In the genomic region with DNA sequence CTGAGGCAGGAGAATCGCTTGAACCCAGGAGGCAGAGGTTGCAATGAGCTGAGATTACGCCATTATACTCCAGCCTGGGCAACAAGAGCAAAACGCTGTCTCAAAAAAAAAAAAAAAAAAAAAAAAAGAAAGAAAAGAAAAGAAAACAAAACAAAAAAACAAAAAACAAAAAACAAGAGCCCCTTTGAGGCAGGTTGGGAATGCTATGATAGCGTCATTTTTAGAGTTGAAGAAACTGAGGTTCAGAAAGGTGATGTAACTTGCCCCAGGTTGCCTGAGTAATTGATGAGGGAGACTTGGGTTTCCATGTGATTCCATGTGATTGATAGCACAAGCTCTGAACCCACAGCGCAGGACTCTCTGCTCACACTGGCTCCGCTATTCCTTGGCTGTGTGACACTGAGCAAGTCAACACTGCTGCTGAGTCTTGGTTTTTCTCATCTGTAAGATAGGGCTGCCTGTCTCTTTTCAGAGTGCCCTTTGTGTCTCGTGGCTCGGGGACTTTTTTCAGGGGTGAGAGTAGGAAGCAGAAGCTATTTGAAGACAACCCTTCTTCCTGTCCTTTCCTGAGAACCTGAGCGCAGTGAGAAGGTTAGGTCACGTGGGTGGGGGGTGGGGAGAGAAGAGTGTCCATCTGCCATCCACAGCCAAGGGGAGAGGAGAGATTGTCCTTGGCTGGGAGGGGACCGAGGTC, we compare ENCODE assay signal across 12 cellular contexts. TPM values are rescaled to one million over a fixed set of nuclear protein-coding genes. Genes with fewer than 3 reads are reported as not detected.
DNase-seq lines count a peak whose midpoint lies in the region; ATAC-seq lines count a peak whose summit lies in the region.
"Had no signal": no experiment of that assay in that cellular context is flagged by ENCODE, and none has a peak within 500 bp of the region (broad histone marks: within the 10 kb centered on the region; RNA-seq: fewer than 3 reads in every experiment).

No MANE protein-coding gene starts in this region.

- no peaks in the 10 kb centered on the region for H3K36me3 Mint-ChIP-seq in activated T-cell treated with anti-CD3 and anti-CD28 coated beads, Interleukin-2, amount 50 U/mL, for 72 hours (ENCODE audit: insufficient read depth in 2 of 2)
- H3K36me3 Mint-ChIP-seq in T-helper 2 cell treated with Interferon-gamma antibody and Interleukin-4, amounts not matched to agents 5 μg/mL and 100 μg/mL, for 36 hours (ENCODE audit: low read depth): no peaks in the 10 kb centered on the region
- no peaks in the 10 kb centered on the region for H3K36me3 Mint-ChIP-seq in stimulated activated effector memory CD8-positive, alpha-beta T cell treated with anti-CD3 and anti-CD28 coated beads, Interleukin-12 subunit alpha, Interleukin-12 subunit beta, amount 100 ng/mL, for 72 hours
- H3K36me3 Mint-ChIP-seq: mesothelial cell of epicardium had no signal

- peaks cover 80% of the 10 kb centered on the region for H3K4me1 Mint-ChIP-seq in activated T-cell treated with anti-CD3 and anti-CD28 coated beads, Interleukin-2, amount 50 U/mL, for 72 hours (ENCODE audit: low read depth)
- H3K4me1 Mint-ChIP-seq in T-helper 2 cell treated with Interferon-gamma antibody and Interleukin-4, amounts not matched to agents 5 μg/mL and 100 μg/mL, for 36 hours (ENCODE audit: low read depth): peaks cover 35% of the 10 kb centered on the region
- H3K4me1 Mint-ChIP-seq in stimulated activated effector memory CD8-positive, alpha-beta T cell treated with anti-CD3 and anti-CD28 coated beads, Interleukin-12 subunit alpha, Interleukin-12 subunit beta, amount 100 ng/mL, for 72 hours: peaks cover 63% of the 10 kb centered on the region

- H3K27ac Mint-ChIP-seq in activated T-cell treated with anti-CD3 and anti-CD28 coated beads, Interleukin-2, amount 50 U/mL, for 72 hours: no peak overlapping the region
- peak overlapping the region; percentile 27 for H3K27ac Mint-ChIP-seq in T-helper 2 cell treated with Interferon-gamma antibody and Interleukin-4, amounts not matched to agents 5 μg/mL and 100 μg/mL, for 36 hours
- H3K27ac Mint-ChIP-seq in stimulated activated effector memory CD8-positive, alpha-beta T cell treated with anti-CD3 and anti-CD28 coated beads, Interleukin-12 subunit alpha, Interleukin-12 subunit beta, amount 100 ng/mL, for 72 hours: peak overlapping the region; percentile 63
- H3K27ac Mint-ChIP-seq: mesothelial cell of epicardium had no signal

- peak; percentile 31 to 33 for ATAC-seq in activated T-cell treated with anti-CD3 and anti-CD28 coated beads, Interleukin-2, amount 50 U/mL, for 72 hours (replicated peaks in 1 of 2)
- peak; percentile 23 for ATAC-seq in HG02798 (IDR thresholded peaks at IDR 0.05; ENCODE audit: poor library complexity, unreplicated experiment)
- peak; percentile 42 for ATAC-seq in stimulated activated effector memory CD8-positive, alpha-beta T cell treated with anti-CD3 and anti-CD28 coated beads, Interleukin-12 subunit alpha, Interleukin-12 subunit beta, amount 100 ng/mL, for 72 hours
- no peak for ATAC-seq in GM21737 (IDR thresholded peaks at IDR 0.05; ENCODE audit: unreplicated experiment)

- no peak for DNase-seq in activated T-cell treated with anti-CD3 and anti-CD28 coated beads, Interleukin-2, amount 50 U/mL, for 72 hours
- no peak for DNase-seq in activated T-cell treated with anti-CD3 and anti-CD28 coated beads, Interleukin-2, amount 50 U/mL, for 1 hour
- no peak for DNase-seq in T-helper 2 cell treated with Interferon-gamma antibody and Interleukin-4, amounts not matched to agents 5 μg/mL and 100 μg/mL, for 36 hours (ENCODE audit: low spot score)
- DNase-seq in stimulated activated effector memory CD8-positive, alpha-beta T cell treated with anti-CD3 and anti-CD28 coated beads, Interleukin-12 subunit alpha, Interleukin-12 subunit beta, amount 100 ng/mL, for 72 hours (ENCODE audit: low spot score in 2 of 2): no peak
- DNase-seq in UCSD-AML1 (lab: John Stamatoyannopoulos, UW; ENCODE audit: unreplicated experiment): no peak
- DNase-seq in DMS 273 (lab: John Stamatoyannopoulos, UW; ENCODE audit: unreplicated experiment): no peak
- DNase-seq: activated CD4-positive, alpha-beta T cell treated with anti-CD3 and anti-CD28 coated beads, Interleukin-2, amount 50 U/mL, for 48 hours; DMS79; NCI-H2029 treated with DMSO at 0.1 percent for 48 hours had no signal

- peak overlapping the region; percentile 40 to 71 for H3K4me3 Mint-ChIP-seq in activated T-cell treated with anti-CD3 and anti-CD28 coated beads, Interleukin-2, amount 50 U/mL, for 72 hours
- peak overlapping the region; percentile 49 for H3K4me3 Mint-ChIP-seq in T-helper 2 cell treated with Interferon-gamma antibody and Interleukin-4, amounts not matched to agents 5 μg/mL and 100 μg/mL, for 36 hours
- peak overlapping the region; percentile 54 for H3K4me3 Mint-ChIP-seq in stimulated activated effector memory CD8-positive, alpha-beta T cell treated with anti-CD3 and anti-CD28 coated beads, Interleukin-12 subunit alpha, Interleukin-12 subunit beta, amount 100 ng/mL, for 72 hours
- H3K4me3 Mint-ChIP-seq: mesothelial cell of epicardium had no signal

- no peaks in the 10 kb centered on the region for H3K27me3 Mint-ChIP-seq in activated T-cell treated with anti-CD3 and anti-CD28 coated beads, Interleukin-2, amount 50 U/mL, for 72 hours (ENCODE audit: low read depth)
- no peaks in the 10 kb centered on the region for H3K27me3 Mint-ChIP-seq in T-helper 2 cell treated with Interferon-gamma antibody and Interleukin-4, amounts not matched to agents 5 μg/mL and 100 μg/mL, for 36 hours (ENCODE audit: low read depth)

- no peaks in the 10 kb centered on the region for H3K9me3 Mint-ChIP-seq in activated T-cell treated with anti-CD3 and anti-CD28 coated beads, Interleukin-2, amount 50 U/mL, for 72 hours
- no peaks in the 10 kb centered on the region for H3K9me3 Mint-ChIP-seq in T-helper 2 cell treated with Interferon-gamma antibody and Interleukin-4, amounts not matched to agents 5 μg/mL and 100 μg/mL, for 36 hours
- no peaks in the 10 kb centered on the region for H3K9me3 Mint-ChIP-seq in stimulated activated effector memory CD8-positive, alpha-beta T cell treated with anti-CD3 and anti-CD28 coated beads, Interleukin-12 subunit alpha, Interleukin-12 subunit beta, amount 100 ng/mL, for 72 hours
- H3K9me3 Mint-ChIP-seq: mesothelial cell of epicardium had no signal

RNA-seq across cellular contexts. Expression of gene CNR2, which starts 2.5 kb away (rescaled TPM):
- under 1 TPM; 0.35 to 0.72 TPM for total RNA-seq in activated T-cell treated with anti-CD3 and anti-CD28 coated beads, Interleukin-2, amount 50 U/mL, for 72 hours
- total RNA-seq: mesothelial cell of epicardium had no signal

RNA-seq across cellular contexts. Expression of gene FUCA1, which starts 42.6 kb away (rescaled TPM):
- total RNA-seq in activated T-cell treated with anti-CD3 and anti-CD28 coated beads, Interleukin-2, amount 50 U/mL, for 72 hours: 1 to 10 TPM; 5.5 to 9.0 TPM

RNA-seq across cellular contexts. Expression of gene PNRC2, which starts 48.9 kb away (rescaled TPM):
- 100 to 1,000 TPM; 187 to 196 TPM for total RNA-seq in activated T-cell treated with anti-CD3 and anti-CD28 coated beads, Interleukin-2, amount 50 U/mL, for 72 hours
